ENCODE assay signal across 8 cellular contexts in the genomic region with DNA sequence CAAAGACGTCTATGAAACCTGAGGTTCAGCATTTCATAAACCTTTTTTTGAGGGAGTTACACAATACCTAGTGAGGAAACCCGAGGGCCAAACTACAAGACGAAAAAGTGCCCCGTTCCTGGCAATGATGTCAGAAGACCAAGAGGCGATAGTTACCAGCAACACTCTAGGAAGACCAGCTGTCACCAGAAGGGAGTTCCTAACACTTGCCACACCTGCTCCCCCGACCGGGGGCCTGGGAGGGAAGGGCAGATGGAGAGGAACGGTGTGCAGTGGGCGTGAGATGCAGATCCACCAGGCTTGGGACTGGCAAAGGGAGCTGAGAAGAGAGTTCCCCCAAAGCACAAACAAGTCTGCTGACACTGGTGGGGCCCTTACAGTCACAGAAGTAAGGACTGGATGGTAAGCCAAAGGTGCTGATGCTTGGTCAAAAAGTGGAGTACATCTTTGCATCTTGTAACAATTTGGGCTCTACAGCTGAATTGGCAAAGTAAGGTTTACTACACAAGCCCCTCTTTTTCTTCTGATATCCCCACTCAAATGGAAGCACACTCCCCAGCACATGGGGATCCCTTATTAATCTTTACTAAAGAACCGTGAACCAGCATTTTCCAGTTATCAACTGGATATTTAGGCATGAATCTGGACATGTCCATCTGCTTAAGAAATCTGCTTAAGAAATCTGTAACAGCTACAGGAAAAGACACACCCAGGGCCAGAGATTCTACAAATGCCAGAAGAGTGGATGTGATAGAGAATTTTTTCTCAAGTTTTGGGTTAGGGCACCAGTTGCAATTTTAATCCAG. TPM values are rescaled to one million over a fixed set of nuclear protein-coding genes. Genes with fewer than 3 reads are reported as not detected.
DNase-seq lines count a peak whose midpoint lies in the region; ATAC-seq and TF ChIP-seq lines count a peak whose summit lies in the region.

No MANE protein-coding gene starts in this region.

- TF ChIP-seq CTCF in type B pancreatic cell (conservative IDR thresholded peaks at IDR 0.05), result no peak

- H3K27me3 Mint-ChIP-seq in activated naive CD4-positive, alpha-beta T cell treated with anti-CD3 and anti-CD28 coated beads, Interleukin-2, amount 50 U/mL, for 24 hours, result no peaks in the 10 kb centered on the region
- H3K27me3 Mint-ChIP-seq in type B pancreatic cell, result no peaks in the 10 kb centered on the region

- no peak for DNase-seq in activated naive CD4-positive, alpha-beta T cell treated with Interleukin-2 at 50 U/mL for 16 hours
- DNase-seq in SK-N-DZ (ENCODE audit: low spot score), result peak; percentile 47
- DNase-seq in Right ventricle myocardium superior, result no peak
- no peak for DNase-seq in type B pancreatic cell (ENCODE audit: extremely low spot score, unreplicated experiment)
- DNase-seq in ecto neural progenitor cell (ENCODE audit: low spot score), result no peak
- DNase-seq in KG1 (lab: John Stamatoyannopoulos, UW), result no peak

- H3K4me1 Mint-ChIP-seq in activated naive CD4-positive, alpha-beta T cell treated with anti-CD3 and anti-CD28 coated beads, Interleukin-2, amount 50 U/mL, for 24 hours, result peaks cover 62% of the 10 kb centered on the region
- H3K4me1 Mint-ChIP-seq in type B pancreatic cell (ENCODE audit: unreplicated experiment), result peaks cover 34% of the 10 kb centered on the region

- ATAC-seq in Right ventricle myocardium superior (ENCODE audit: poor library complexity) (peak; percentile 4), GM19324 (IDR thresholded peaks at IDR 0.05; ENCODE audit: low FRiP score, unreplicated experiment) (no peak)

- no peak overlapping the region for H3K4me3 Mint-ChIP-seq in activated naive CD4-positive, alpha-beta T cell treated with anti-CD3 and anti-CD28 coated beads, Interleukin-2, amount 50 U/mL, for 24 hours
- peak overlapping the region; percentile 7 for H3K4me3 Mint-ChIP-seq in type B pancreatic cell

- peaks cover 2% of the 10 kb centered on the region for H3K36me3 Mint-ChIP-seq in activated naive CD4-positive, alpha-beta T cell treated with anti-CD3 and anti-CD28 coated beads, Interleukin-2, amount 50 U/mL, for 24 hours
- H3K36me3 Mint-ChIP-seq in type B pancreatic cell, result peaks cover 10% of the 10 kb centered on the region

- H3K9me3 Mint-ChIP-seq in activated naive CD4-positive, alpha-beta T cell treated with anti-CD3 and anti-CD28 coated beads, Interleukin-2, amount 50 U/mL, for 24 hours, result no peaks in the 10 kb centered on the region
- H3K9me3 Mint-ChIP-seq in type B pancreatic cell, result no peaks in the 10 kb centered on the region

- H3K27ac Mint-ChIP-seq in activated naive CD4-positive, alpha-beta T cell treated with anti-CD3 and anti-CD28 coated beads, Interleukin-2, amount 50 U/mL, for 24 hours, result peak overlapping the region; percentile 11
- H3K27ac Mint-ChIP-seq in type B pancreatic cell, result peak overlapping the region; percentile 12

- intact Hi-C loops in Right ventricle myocardium superior (cut with DNase I), result no loop called here

RNA-seq across cellular contexts. Expression of gene PANK2, which starts 38.5 kb away (rescaled TPM):
- polyA plus RNA-seq in SK-N-DZ (2014; cell fraction: cytosol; rRNA removed), result 58.4 and 72.3 TPM in 2 replicates
- polyA plus RNA-seq in SK-N-DZ (2014; cell fraction: nucleus; rRNA removed), result 42.2 and 45.7 TPM in 2 replicates
- total RNA-seq in Right ventricle myocardium superior, result 15.9 TPM
- total RNA-seq in type B pancreatic cell (ENCODE audit: low replicate concordance), result 38.9 and 55.3 TPM in 2 replicates
